13 cellular contexts compared by ENCODE assay signal in the genomic region with DNA sequence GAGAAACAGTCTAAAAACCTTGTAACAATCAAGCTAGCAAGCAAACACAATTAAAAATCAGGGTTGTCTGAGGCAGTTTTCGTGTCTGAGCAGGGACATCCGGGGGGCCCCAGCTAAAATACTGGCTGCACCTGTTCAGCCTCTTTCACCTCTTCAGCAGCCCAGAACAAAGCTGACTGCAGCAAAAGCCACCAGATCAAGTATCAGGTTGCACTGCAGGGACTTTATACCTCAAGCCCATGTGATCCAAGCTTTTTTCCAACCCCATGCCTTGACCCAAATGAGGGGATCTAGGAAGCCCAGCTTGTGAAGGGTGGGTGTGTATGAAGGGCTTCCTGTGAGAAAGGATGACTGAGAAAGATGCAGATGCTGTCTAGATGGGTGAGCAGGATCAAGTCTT.
A peak's percentile ranks its signal among the peaks of the same experiment; 100 is the strongest.
DNase-seq lines count a peak whose midpoint lies in the region; ATAC-seq lines count a peak whose summit lies in the region.
"Had no signal": no experiment of that assay in that cellular context is flagged by ENCODE, and none has a peak within 500 bp of the region (broad histone marks: within the 10 kb centered on the region; RNA-seq: fewer than 3 reads in every experiment).

No MANE protein-coding gene starts in this region.

- H3K9me3 Mint-ChIP-seq in activated naive CD4-positive, alpha-beta T cell treated with anti-CD3 and anti-CD28 coated beads for 36 hours: no peaks in the 10 kb centered on the region
- H3K9me3 Mint-ChIP-seq: activated naive CD8-positive, alpha-beta T cell treated with anti-CD3 and anti-CD28 coated beads, Interleukin-2, amount 50 U/mL, for 24 hours; central memory CD8-positive, alpha-beta T cell; HFFc6 had no signal

- H3K27me3 Mint-ChIP-seq in activated naive CD4-positive, alpha-beta T cell treated with anti-CD3 and anti-CD28 coated beads for 36 hours (ENCODE audit: low read depth): no peaks in the 10 kb centered on the region
- H3K27me3 Mint-ChIP-seq: activated naive CD8-positive, alpha-beta T cell treated with anti-CD3 and anti-CD28 coated beads, Interleukin-2, amount 50 U/mL, for 24 hours; central memory CD8-positive, alpha-beta T cell had no signal

- no peak for ATAC-seq in GM18502 (IDR thresholded peaks at IDR 0.05; ENCODE audit: poor library complexity, unreplicated experiment)
- ATAC-seq: activated naive CD8-positive, alpha-beta T cell treated with anti-CD3 and anti-CD28 coated beads, Interleukin-2, amount 50 U/mL, for 24 hours had no signal

- no peak overlapping the region for H3K27ac Mint-ChIP-seq in activated naive CD4-positive, alpha-beta T cell treated with anti-CD3 and anti-CD28 coated beads for 36 hours
- H3K27ac Mint-ChIP-seq: activated naive CD8-positive, alpha-beta T cell treated with anti-CD3 and anti-CD28 coated beads, Interleukin-2, amount 50 U/mL, for 24 hours; HFFc6 had no signal

- no peaks in the 10 kb centered on the region for H3K4me1 Mint-ChIP-seq in activated naive CD4-positive, alpha-beta T cell treated with anti-CD3 and anti-CD28 coated beads for 36 hours (ENCODE audit: low read depth)
- H3K4me1 Mint-ChIP-seq: activated naive CD8-positive, alpha-beta T cell treated with anti-CD3 and anti-CD28 coated beads, Interleukin-2, amount 50 U/mL, for 24 hours; central memory CD8-positive, alpha-beta T cell had no signal

- no peak overlapping the region for H3K4me3 Mint-ChIP-seq in activated naive CD4-positive, alpha-beta T cell treated with anti-CD3 and anti-CD28 coated beads for 36 hours
- H3K4me3 Mint-ChIP-seq: activated naive CD8-positive, alpha-beta T cell treated with anti-CD3 and anti-CD28 coated beads, Interleukin-2, amount 50 U/mL, for 24 hours; central memory CD8-positive, alpha-beta T cell; HFFc6 had no signal

- H3K36me3 Mint-ChIP-seq in activated naive CD4-positive, alpha-beta T cell treated with anti-CD3 and anti-CD28 coated beads for 36 hours (ENCODE audit: low read depth): peaks cover 21% of the 10 kb centered on the region

- CTCF ChIA-PET in activated naive CD4-positive, alpha-beta T cell treated with anti-CD3 and anti-CD28 coated beads for 36 hours (lab: Charles Lee): no interaction called here

- intact Hi-C loops in activated naive CD4-positive, alpha-beta T cell treated with anti-CD3 and anti-CD28 coated beads for 36 hours (cut with micrococcal nuclease): no loop called here

- DNase-seq in DMS 273 treated with DMSO at 0.1 percent for 48 hours (lab: John Stamatoyannopoulos, UW) (peak; percentile 11), NCI-H1105 (lab: John Stamatoyannopoulos, UW) (peak; percentile 34), NCI-H82 treated with DMSO at 0.1 percent for 48 hours (lab: John Stamatoyannopoulos, UW; ENCODE audit: unreplicated experiment) (peak; percentile 45), islet precursor cell (peak; percentile 71), epidermal melanocyte (ENCODE audit: insufficient read length, low spot score) (no peak), NCI-H226 (no peak)
- DNase-seq in activated naive CD4-positive, alpha-beta T cell treated with anti-CD3 and anti-CD28 coated beads for 36 hours: no peak
- DNase-seq: activated CD4-positive, alpha-beta T cell treated with anti-CD3 and anti-CD28 coated beads for 48 hours; activated naive CD8-positive, alpha-beta T cell treated with anti-CD3 and anti-CD28 coated beads, Interleukin-2, amount 50 U/mL, for 24 hours; HFFc6; NCI-H2081 treated with DMSO at 0.1 percent for 48 hours had no signal

Comparison
In these comparisons a context has a peak if more than half of its experiments do, and no peak if none do; other contexts are left out.
1. DNase-seq: peak in DMS 273 treated with DMSO at 0.1 percent for 48 hours (single experiment), NCI-H1105 (single experiment), NCI-H82 treated with DMSO at 0.1 percent for 48 hours (single experiment) and islet precursor cell (single experiment); none in epidermal melanocyte (single experiment), NCI-H226 (single experiment) and activated naive CD4-positive, alpha-beta T cell treated with anti-CD3 and anti-CD28 coated beads for 36 hours (single experiment).